13 cellular contexts compared by ENCODE assay signal in the genomic region with DNA sequence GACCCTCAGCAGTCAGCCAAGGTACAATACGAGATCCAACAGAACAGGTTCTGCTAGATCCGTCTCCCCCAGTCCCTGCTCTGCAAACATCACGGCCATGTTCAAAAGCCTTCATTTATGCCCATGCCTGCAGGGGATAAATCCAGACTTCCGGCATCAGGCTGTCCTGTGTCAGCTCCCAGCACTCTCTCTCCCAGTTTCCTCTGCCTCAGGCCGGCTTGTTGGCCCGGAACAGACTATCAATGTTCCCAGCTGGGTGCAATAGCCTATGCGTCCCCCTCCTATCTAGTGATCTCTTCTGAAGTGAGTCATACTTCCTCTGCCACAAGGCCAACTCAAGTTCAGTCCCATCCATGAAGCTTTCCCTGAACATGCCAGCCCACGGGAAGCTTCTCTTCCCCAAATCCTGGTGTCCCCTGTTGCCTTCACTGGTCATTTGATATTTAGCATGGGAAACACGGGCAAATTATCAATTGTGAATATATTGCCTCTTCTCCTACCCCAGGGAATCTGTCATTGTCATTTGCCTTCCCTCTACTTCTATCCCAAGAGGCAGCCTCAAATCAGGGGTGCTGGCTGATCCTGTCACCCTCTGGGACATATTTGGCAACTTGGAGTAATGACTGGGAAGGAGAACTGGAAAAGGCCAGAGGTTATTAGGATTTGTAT. TPM values are rescaled to one million over a fixed set of nuclear protein-coding genes. Genes with fewer than 3 reads are reported as not detected.
DNase-seq lines count a peak whose midpoint lies in the region; ATAC-seq, FAIRE-seq and TF ChIP-seq lines count a peak whose summit lies in the region.
"Had no signal": no experiment of that assay in that cellular context is flagged by ENCODE, and none has a peak within 500 bp of the region (broad histone marks: within the 10 kb centered on the region; RNA-seq: fewer than 3 reads in every experiment).

No MANE protein-coding gene starts in this region.

- H3K27me3 Mint-ChIP-seq in progenitor cell of endocrine pancreas: no peaks in the 10 kb centered on the region

- no peak overlapping the region for H3K27ac ChIP-seq in GM23248

- no peak overlapping the region for H3K4me3 Mint-ChIP-seq in progenitor cell of endocrine pancreas (ENCODE audit: low read depth)

- H3K4me1 ChIP-seq in GM23248 (ENCODE audit: insufficient read depth) (no peaks in the 10 kb centered on the region), NT2/D1 (ENCODE audit: insufficient read depth, insufficient read length) (no peaks in the 10 kb centered on the region)

- no peaks in the 10 kb centered on the region for H3F3A ChIP-seq in GM23248 (ENCODE audit: insufficient read depth)

- WGBS in GM23248 (ENCODE audit: low coverage in 1 of 2, low lambda C conversion rate in 2 of 2, missing lambda C conversion rate in 2 of 2), 2 experiments: 50 to 52% methylated on average over 9 of the region's 9 CpGs

- H3K27me3 ChIP-seq in GM23248 (replicated peaks; ENCODE audit: insufficient read depth): peaks cover 5% of the 10 kb centered on the region; the same call in 1 of the 2 replicates
- H3K27me3 ChIP-seq in NT2/D1 (ENCODE audit: insufficient read depth, insufficient read length): no peaks in the 10 kb centered on the region

- POLR2A ChIA-PET in GM10248 (lab: Yijun Ruan, JAX): no interaction called here

- FAIRE-seq in D721Med (lab: Jason Lieb, UNC): no peak

- H3K36me3 Mint-ChIP-seq in progenitor cell of endocrine pancreas (ENCODE audit: insufficient read depth): peaks cover 2% of the 10 kb centered on the region
- H3K36me3 Mint-ChIP-seq: naive B cell had no signal

- H3K79me2 ChIP-seq in GM23248 (ENCODE audit: insufficient read depth): no peaks in the 10 kb centered on the region

- no peak for ATAC-seq in HG03025 (IDR thresholded peaks at IDR 0.05; ENCODE audit: low FRiP score, unreplicated experiment)

- H3K9me3 ChIP-seq in GM23248 (ENCODE audit: low read depth) (no peaks in the 10 kb centered on the region), NT2/D1 (ENCODE audit: insufficient read depth, low read length) (no peaks in the 10 kb centered on the region)

- H3K4me1 Mint-ChIP-seq in progenitor cell of endocrine pancreas (ENCODE audit: low read depth): peaks cover 20% of the 10 kb centered on the region
- H3K4me1 Mint-ChIP-seq: naive B cell had no signal

- no peak overlapping the region for H3K4me2 ChIP-seq in GM23248 (ENCODE audit: unreplicated experiment)

- H3K27ac Mint-ChIP-seq in progenitor cell of endocrine pancreas: peak overlapping the region; percentile 48
- H3K27ac Mint-ChIP-seq: naive B cell had no signal

- no peak overlapping the region for H2AFZ ChIP-seq in GM23248

- DNase-seq in GM23248 (peak; percentile 31), NT2/D1 (ENCODE audit: low read depth, low spot score) (peak; percentile 22), epithelial cell of esophagus (ENCODE audit: low read depth) (peak; percentile 48), progenitor cell of endocrine pancreas (ENCODE audit: low spot score, unreplicated experiment) (no peak), D721Med (ENCODE audit: insufficient read length, low spot score) (no peak), GM10248 (ENCODE audit: extremely low spot score) (no peak), KG1 (lab: John Stamatoyannopoulos, UW) (no peak)
- DNase-seq: effector memory CD4-positive, alpha-beta T cell; naive B cell; T-helper 1 cell had no signal

- no peaks in the 10 kb centered on the region for H4K20me1 ChIP-seq in GM23248 (ENCODE audit: insufficient read depth)

- in situ Hi-C loops in GM23248 (cut with MboI): no loop called here

- H3K4me3 ChIP-seq in GM23248 (no peak overlapping the region), NT2/D1 (ENCODE audit: insufficient read length, low read depth) (no peak overlapping the region), epithelial cell of esophagus (ENCODE audit: low read length) (no peak overlapping the region)

- no peaks in the 10 kb centered on the region for H3K9me3 Mint-ChIP-seq in progenitor cell of endocrine pancreas (ENCODE audit: low read depth)
- H3K9me3 Mint-ChIP-seq: naive B cell had no signal

- TF ChIP-seq CTCF in epithelial cell of esophagus (IDR thresholded peaks at IDR 0.05; ENCODE audit: insufficient read depth, low read depth, low read length, missing control alignments) (no peak), progenitor cell of endocrine pancreas (IDR thresholded peaks at IDR 0.05; ENCODE audit: unreplicated experiment) (no peak), D721Med (IDR thresholded peaks at IDR 0.05; ENCODE audit: insufficient read depth, missing control alignments) (no peak), GM10248 (IDR thresholded peaks at IDR 0.05; ENCODE audit: control extremely low read depth, extremely low read depth, low read depth, missing control alignments) (no peak)

- CTCF ChIA-PET in GM10248 (lab: Yijun Ruan, JAX): no interaction called here

- H3K36me3 ChIP-seq in GM23248 (ENCODE audit: low read depth): no peaks in the 10 kb centered on the region
- H3K36me3 ChIP-seq in NT2/D1 (ENCODE audit: insufficient read depth, insufficient read length, low read length): no peaks in the 10 kb centered on the region

- H3K9ac ChIP-seq in GM23248 (no peak overlapping the region), NT2/D1 (ENCODE audit: insufficient read length, low read depth) (no peak overlapping the region)

- no peaks in the 10 kb centered on the region for H3K9me2 ChIP-seq in GM23248 (ENCODE audit: insufficient read depth)

RNA-seq across cellular contexts. Expression of a gene that starts 51.1 kb away (rescaled TPM):
- total RNA-seq in GM23248 (2014; rRNA removed; shearing (Covaris generic)): not detected in 2 replicates
- polyA plus RNA-seq in GM23248 (2016; fragmentation: Nextera tagmentation; extraction: Ambion mirVana): not detected in 2 replicates
- total RNA-seq in progenitor cell of endocrine pancreas: 17.2 and 19.0 TPM in 2 replicates
- total RNA-seq: NCI-H460, skeletal muscle tissue had no signal

Comparison
In these comparisons a context has a peak if more than half of its experiments do, and no peak if none do; other contexts are left out.
1. DNase-seq: peak in GM23248 (single experiment), NT2/D1 (single experiment) and epithelial cell of esophagus (single experiment); none in progenitor cell of endocrine pancreas (single experiment), D721Med (single experiment), GM10248 (single experiment) and KG1 (single experiment).
2. RNA of a gene that starts 51.1 kb away (total RNA-seq): 17.2 to 19.0 TPM in progenitor cell of endocrine pancreas; not detected in GM23248; every median in the first group is over 10 times any median in the second.